Comparison of ENCODE assay signal across 37 cellular contexts in the genomic region with DNA sequence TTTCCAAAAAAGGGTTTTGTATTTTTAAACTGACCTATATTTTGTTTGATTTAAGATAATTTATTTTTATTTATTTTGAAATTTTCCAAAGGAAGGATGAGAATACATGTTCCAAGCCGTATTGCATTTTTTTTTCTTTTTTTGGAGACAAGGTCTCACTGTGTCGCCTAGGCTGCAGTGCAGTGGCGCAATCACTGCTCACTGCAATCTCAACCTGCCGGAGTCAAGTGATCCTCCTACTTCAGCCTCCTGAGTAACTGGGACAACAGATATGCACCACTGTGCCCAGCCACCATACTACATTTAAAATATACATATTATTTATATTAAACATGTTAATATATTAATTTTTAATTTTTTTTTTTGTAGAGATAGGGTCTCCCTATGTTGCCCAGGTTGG. TPM values are rescaled to one million over a fixed set of nuclear protein-coding genes. Genes with fewer than 3 reads are reported as not detected.
"Had no signal": no experiment of that assay in that cellular context is flagged by ENCODE, and none has a peak within 500 bp of the region (broad histone marks: within the 10 kb centered on the region; RNA-seq: fewer than 3 reads in every experiment).

No MANE protein-coding gene starts in this region.

- DNase-seq: Karpas-422, Kasumi-1, KG1, MG63, MM.1S, MV-4-11, NCI-H1048, NCI-H1092, NCI-H1092 treated with DMSO at 0.1 percent for 48 hours, NCI-H1105, NCI-H1105 treated with DMSO at 0.1 percent for 48 hours, NCI-H1417, NCI-H1417 treated with DMSO at 0.1 percent for 48 hours, NCI-H1436, NCI-H1436 treated with DMSO at 0.1 percent for 48 hours, NCI-H146, NCI-H1694, NCI-H1694 treated with DMSO at 0.1 percent for 48 hours, NCI-H187, NCI-H187 treated with DMSO at 0.1 percent for 48 hours, NCI-H1930, NCI-H2029, NCI-H2029 treated with DMSO at 0.1 percent for 48 hours, NCI-H2081, NCI-H2081 treated with DMSO at 0.1 percent for 48 hours, NCI-H2107, NCI-H2171, NCI-H2171 treated with DMSO at 0.1 percent for 48 hours, NCI-H2227 treated with DMSO at 0.1 percent for 48 hours, NCI-H226, NCI-H345, NCI-H446, NCI-H446 treated with DMSO at 0.1 percent for 48 hours had no signal

- H3K4me2 ChIP-seq: KMS-11 had no signal

- H3K4me3 ChIP-seq: MG63 had no signal

- H3K9me3 ChIP-seq: MG63 had no signal

- H3K27me3 ChIP-seq: MG63 had no signal

- H3K27ac ChIP-seq: KMS-11 had no signal

- H3K9ac ChIP-seq: KMS-11 had no signal

RNA-seq across cellular contexts. Expression of a gene that starts 47.4 kb away (rescaled TPM):
- total RNA-seq: M059J, MCF 10A, NCI-H460 had no signal
